Comparison of ENCODE assay signal across 8 cellular contexts in genomic region chrX:74613350-74614192, GRCh38. TPM values are rescaled to one million over a fixed set of nuclear protein-coding genes. Genes with fewer than 3 reads are reported as not detected.
DNase-seq lines count a peak whose midpoint lies in the region; ATAC-seq and TF ChIP-seq lines count a peak whose summit lies in the region.

No MANE protein-coding gene starts in this region.

- peak overlapping the region; percentile 68 for H3K4me2 ChIP-seq in DOHH2 (ENCODE audit: low read length)

- H3K27ac ChIP-seq in DOHH2 (ENCODE audit: low read depth, low read length), result peak overlapping the region; percentile 82
- peak overlapping the region; percentile 96 for H3K27ac ChIP-seq in Panc1 (ENCODE audit: low read length)
- peak overlapping the region; percentile 92 for H3K27ac ChIP-seq in subcutaneous abdominal adipose tissue (ENCODE audit: low read depth, low read length)

- no peaks in the 10 kb centered on the region for H3F3A ChIP-seq in DOHH2 (ENCODE audit: control insufficient read depth, insufficient read depth)

- peak overlapping the region; percentile 42 to 96 (median 91) for H3K9ac ChIP-seq in subcutaneous abdominal adipose tissue (ENCODE audit: low read length in 5 of 5)

- peaks cover 20% of the 10 kb centered on the region for H3K4me1 ChIP-seq in DOHH2 (ENCODE audit: control insufficient read depth, low read length)
- peaks cover 5% of the 10 kb centered on the region; the same call in 1 of the 2 replicates for H3K4me1 ChIP-seq in Panc1 (ENCODE audit: control insufficient read depth, insufficient read depth, low read length)
- peaks cover 0 to 5% (median 0%) of the 10 kb centered on the region in 5 donors for H3K4me1 ChIP-seq in subcutaneous abdominal adipose tissue (ENCODE audit: control insufficient read depth in 5 of 5, insufficient read depth in 5 of 5, low read length in 5 of 5)

- DNase-seq in HT-29 (ENCODE audit: low spot score) (peak; percentile 38), Panc1 (ENCODE audit: low read depth, low spot score) (no peak), cardiac fibroblast (ENCODE audit: low read depth in 2 of 2) (peak; percentile 49 to 50), left kidney (ENCODE audit: low read depth, low spot score) (peak; percentile 52), activated gamma-delta T cell treated with Interleukin-2 at 50 U/mL for 16 hours (no peak)

- peaks cover 66% of the 10 kb centered on the region for H3K79me2 ChIP-seq in DOHH2 (ENCODE audit: control insufficient read depth, low read length)

- no TSS peak for BruUV-seq in Panc1 (replicated peaks; lab: Mats Ljungman, UMichigan)

- H3K27me3 ChIP-seq in DOHH2 (ENCODE audit: control insufficient read depth, low read length), result no peaks in the 10 kb centered on the region
- no peaks in the 10 kb centered on the region for H3K27me3 ChIP-seq in Panc1 (ENCODE audit: control insufficient read depth, insufficient read depth, low read length)
- no peaks in the 10 kb centered on the region for H3K27me3 ChIP-seq in subcutaneous abdominal adipose tissue (ENCODE audit: control insufficient read depth in 5 of 5, insufficient read depth in 4 of 5, low read length in 5 of 5)

- H3K9me3 ChIP-seq in DOHH2 (ENCODE audit: control insufficient read depth, insufficient read depth, low read length) (no peaks in the 10 kb centered on the region), Panc1 (ENCODE audit: control insufficient read depth, insufficient read depth, low read depth, low read length) (no peaks in the 10 kb centered on the region), subcutaneous abdominal adipose tissue (ENCODE audit: control insufficient read depth in 5 of 5, low read length in 5 of 5) (no peaks in the 10 kb centered on the region)

- peaks cover 37% of the 10 kb centered on the region for H3K36me3 ChIP-seq in DOHH2 (ENCODE audit: control insufficient read depth, low read length)
- peaks cover 10% of the 10 kb centered on the region for H3K36me3 ChIP-seq in Panc1 (ENCODE audit: control insufficient read depth, insufficient read depth, low read length)
- H3K36me3 ChIP-seq in subcutaneous abdominal adipose tissue (ENCODE audit: control insufficient read depth in 5 of 5, insufficient read depth in 5 of 5, low read length in 5 of 5), result no peaks in the 10 kb centered on the region

- peak overlapping the region; percentile 87 for H3K4me3 ChIP-seq in DOHH2 (ENCODE audit: low read length)
- peak overlapping the region; percentile 82 to 89 for H3K4me3 ChIP-seq in Panc1 (ENCODE audit: low read depth in 2 of 2, low read length in 2 of 2)
- peak overlapping the region; percentile 61 to 77 for H3K4me3 ChIP-seq in cardiac fibroblast (replicated peaks in 1 of 2; ENCODE audit: low read depth in 2 of 2, low read length in 2 of 2)
- H3K4me3 ChIP-seq in subcutaneous abdominal adipose tissue (ENCODE audit: low read depth in 1 of 5, low read length in 5 of 5), result peak overlapping the region; percentile 65 to 88 (median 83)

- in situ Hi-C loops in Panc1 (cut with HindIII; ENCODE audit: low pct_unique_long_range_greater_than_20kb, low sequenced_read_pairs), result no loop called here

- intact Hi-C loops in Panc1 (cut with micrococcal nuclease; ENCODE audit: unreplicated experiment), result no loop called here

- TF ChIP-seq CTCF in DOHH2 (IDR thresholded peaks at IDR 0.05; ENCODE audit: low read depth, low read length, poor library complexity, severe bottlenecking) (no peak), Panc1 (IDR thresholded peaks at IDR 0.05) (no peak), cardiac fibroblast (IDR thresholded peaks at IDR 0.05; ENCODE audit: low read depth, low read length) (peak; percentile 6)

- 0 out of 2 replicates have a peak, but pooled peaks have one; percentile 22 for ATAC-seq in Panc1
- no peak for ATAC-seq in HG03342 (IDR thresholded peaks at IDR 0.05; ENCODE audit: unreplicated experiment)

- no peaks in the 10 kb centered on the region for H3K9me2 ChIP-seq in DOHH2 (replicated peaks; ENCODE audit: control insufficient read depth, low read length)

- H4K20me1 ChIP-seq in DOHH2 (ENCODE audit: control insufficient read depth, insufficient read depth, low read depth, low read length), result no peaks in the 10 kb centered on the region

- CTCF ChIA-PET in Panc1 (lab: Charles Lee), result no interaction called here

- POLR2A ChIA-PET in Panc1 (lab: Charles Lee), result no interaction called here

RNA-seq across cellular contexts. Expression of gene RLIM, which starts 0.9 kb away (rescaled TPM):
- 21.2 and 24.4 TPM in 2 replicates for total RNA-seq in HT-29 (2014; rRNA removed; shearing (Covaris generic))
- 50.6 TPM for total RNA-seq in Panc1 (2021; ENCODE audit: unreplicated experiment)
- 12.3 TPM for polyA plus RNA-seq in Panc1 (2012; ENCODE audit: insufficient read length)

Comparison
In these comparisons a context has a peak if more than half of its experiments do, and no peak if none do; other contexts are left out.
1. DNase-seq: peak in HT-29 (single experiment), cardiac fibroblast (2 of 2) and left kidney (single experiment); none in Panc1 (single experiment) and activated gamma-delta T cell treated with Interleukin-2 at 50 U/mL for 16 hours (single experiment).
2. Peak in every context shown above with its lines, with median percentiles within 50 percentile points of each other: H3K27ac ChIP-seq and H3K4me3 ChIP-seq.